Comparison of ENCODE assay signal across 2 cellular contexts in the genomic region with DNA sequence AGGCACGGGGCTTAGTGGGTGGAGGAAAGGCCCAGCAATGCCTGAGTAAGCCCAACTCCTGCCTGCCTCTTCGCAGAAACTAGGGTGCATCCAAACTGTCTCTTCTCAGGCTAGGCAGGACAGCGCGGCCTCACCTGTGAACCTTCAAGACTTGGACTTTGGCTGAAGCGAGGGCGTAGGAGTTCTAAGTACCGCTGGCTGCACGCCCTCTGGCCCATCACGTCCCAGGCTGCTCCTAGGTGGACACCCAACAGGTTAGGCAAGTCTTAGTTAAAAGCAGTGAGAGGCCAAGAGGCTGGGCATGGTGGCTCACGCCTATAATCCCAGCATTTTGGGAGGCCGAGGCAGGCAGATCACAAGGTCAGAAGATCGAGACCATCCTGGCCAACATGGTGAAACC.
TF ChIP-seq lines count a peak whose summit lies in the region.

No MANE protein-coding gene starts in this region.

TF ChIP-seq in liver, 16 proteins besides CTCF, POLR2A, EP300 and RAD21:
- TF ChIP-seq HNF4G (IDR thresholded peaks at IDR 0.05) (no peak), HNF4A (conservative IDR thresholded peaks at IDR 0.05) (peak; percentile 8 to 58), RXRA (IDR thresholded peaks at IDR 0.05) (peak in 1 of 2 donors; percentile 16)

TF ChIP-seq in SK-N-SH, 30 proteins besides CTCF, POLR2A, EP300 and RAD21:
- no peak for TF ChIP-seq FOSL2 (IDR thresholded peaks at IDR 0.05; ENCODE audit: borderline replicate concordance, low read depth)
- no peak for TF ChIP-seq JUND (IDR thresholded peaks at IDR 0.05)
- TF ChIP-seq, protein P1, sequence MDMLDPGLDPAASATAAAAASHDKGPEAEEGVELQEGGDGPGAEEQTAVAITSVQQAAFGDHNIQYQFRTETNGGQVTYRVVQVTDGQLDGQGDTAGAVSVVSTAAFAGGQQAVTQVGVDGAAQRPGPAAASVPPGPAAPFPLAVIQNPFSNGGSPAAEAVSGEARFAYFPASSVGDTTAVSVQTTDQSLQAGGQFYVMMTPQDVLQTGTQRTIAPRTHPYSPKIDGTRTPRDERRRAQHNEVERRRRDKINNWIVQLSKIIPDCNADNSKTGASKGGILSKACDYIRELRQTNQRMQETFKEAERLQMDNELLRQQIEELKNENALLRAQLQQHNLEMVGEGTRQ (IDR thresholded peaks at IDR 0.05; ENCODE audit: borderline replicate concordance, low read depth, low read length): no peak
- TF ChIP-seq ELF1 (IDR thresholded peaks at IDR 0.05): no peak
- TF ChIP-seq RFX5 (IDR thresholded peaks at IDR 0.05; ENCODE audit: low read length): no peak
- no peak for TF ChIP-seq FOXJ3 (CRISPR knock-in tag; IDR thresholded peaks at IDR 0.05)
- TF ChIP-seq NRF1 (IDR thresholded peaks at IDR 0.05; ENCODE audit: low read depth, low read length): no peak
- no peak for TF ChIP-seq TEAD4 (IDR thresholded peaks at IDR 0.05; ENCODE audit: borderline replicate concordance, insufficient read depth)
- TF ChIP-seq GATA2 (CRISPR knock-in tag; IDR thresholded peaks at IDR 0.05): no peak
- no peak for TF ChIP-seq MEF2A (IDR thresholded peaks at IDR 0.05; ENCODE audit: borderline replicate concordance, low read depth)
- TF ChIP-seq TCF12 (IDR thresholded peaks at IDR 0.05): no peak
- no peak for TF ChIP-seq GABPA (IDR thresholded peaks at IDR 0.05; ENCODE audit: low read depth)
- TF ChIP-seq POLR2AphosphoS5 (IDR thresholded peaks at IDR 0.05; ENCODE audit: low read depth, low read length): no peak
- no peak for TF ChIP-seq REST (IDR thresholded peaks at IDR 0.05; ENCODE audit: low read depth, low read length)
- TF ChIP-seq MAX (IDR thresholded peaks at IDR 0.05; ENCODE audit: low read depth): no peak
- TF ChIP-seq MXI1 (IDR thresholded peaks at IDR 0.05; ENCODE audit: low read depth, low read length): no peak
TF ChIP-seq in SK-N-SH: peak in this region for 0.
